ENCODE assay signal across 5 cellular contexts in the genomic region with DNA sequence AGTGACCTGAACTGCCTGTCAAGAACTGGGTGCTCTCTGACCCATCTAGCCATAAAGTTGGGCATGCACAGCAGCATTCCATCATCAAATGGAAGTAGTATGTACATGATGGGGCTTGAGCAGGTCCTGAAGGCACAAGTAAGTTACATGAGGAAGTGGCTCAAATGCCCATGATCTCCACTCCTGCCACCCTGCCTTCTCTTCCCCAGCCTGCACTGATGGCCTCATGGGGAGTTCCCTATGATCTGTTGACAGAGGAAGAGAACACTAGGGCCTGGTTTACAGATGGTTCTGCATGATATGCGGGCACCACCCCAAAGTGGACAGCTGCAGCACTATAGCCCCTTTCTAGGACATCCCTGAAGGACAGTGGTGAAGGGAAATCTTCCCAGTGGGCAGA. TPM values are rescaled to one million over a fixed set of nuclear protein-coding genes. Genes with fewer than 3 reads are reported as not detected.
"Had no signal": no experiment of that assay in that cellular context is flagged by ENCODE, and none has a peak within 500 bp of the region (broad histone marks: within the 10 kb centered on the region; RNA-seq: fewer than 3 reads in every experiment).

No MANE protein-coding gene starts in this region.

RNA-seq across cellular contexts. Expression of gene CABP1, which starts 28.9 kb away (rescaled TPM):
- total RNA-seq: GM23248, H4, HepG2, HT1080 had no signal
- polyA plus RNA-seq: GM23248, HepG2, IgD-negative memory B cell had no signal
